ENCODE assay signal across 8 cellular contexts in the genomic region with DNA sequence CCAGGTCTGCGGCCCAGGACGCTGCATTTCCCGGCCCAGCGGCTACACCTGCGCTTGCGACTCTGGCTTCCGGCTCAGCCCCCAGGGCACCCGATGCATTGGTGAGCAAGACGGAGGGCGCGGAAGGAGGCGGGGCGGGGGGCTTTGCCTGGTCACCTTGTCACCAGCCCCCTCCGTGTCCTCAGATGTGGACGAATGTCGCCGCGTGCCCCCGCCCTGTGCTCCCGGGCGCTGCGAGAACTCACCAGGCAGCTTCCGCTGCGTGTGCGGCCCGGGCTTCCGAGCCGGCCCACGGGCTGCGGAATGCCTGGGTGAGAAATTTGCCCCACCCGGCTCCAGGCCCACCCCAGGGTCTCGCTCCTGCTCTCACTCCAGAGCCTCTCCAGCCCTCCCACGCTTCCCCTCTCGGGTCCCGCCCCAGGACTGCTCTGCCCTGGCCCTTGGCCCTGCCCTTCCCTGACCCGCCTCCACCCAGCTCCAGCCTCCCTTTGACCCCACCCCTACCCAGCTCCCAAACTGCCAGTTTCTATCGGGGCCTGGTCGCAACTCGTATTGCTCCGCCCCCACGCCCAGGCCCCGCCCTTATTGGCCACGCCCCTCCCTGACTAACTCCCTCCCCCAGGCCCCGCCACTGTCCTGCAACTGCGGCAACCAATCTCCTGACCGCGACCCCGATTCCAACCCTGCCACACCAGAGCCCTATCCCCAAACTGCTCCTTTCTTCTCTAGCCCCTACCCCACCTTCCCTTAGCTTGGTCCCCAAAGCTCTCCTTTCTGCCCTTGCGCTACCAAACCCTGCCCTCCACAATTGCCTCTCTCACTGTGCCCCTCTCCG. TPM values are rescaled to one million over a fixed set of nuclear protein-coding genes. Genes with fewer than 3 reads are reported as not detected.
DNase-seq lines count a peak whose midpoint lies in the region; TF ChIP-seq lines count a peak whose summit lies in the region.

No MANE protein-coding gene starts in this region.

- no peak overlapping the region for H3K23ac ChIP-seq in H9 (ENCODE audit: insufficient read length, low read depth, low read length)

- no peak overlapping the region for H2AK5ac ChIP-seq in H9 (ENCODE audit: insufficient read length, low read length)

- no peak overlapping the region for H2AFZ ChIP-seq in H9 (ENCODE audit: low read length)

- no peak overlapping the region for H4K91ac ChIP-seq in H9 (ENCODE audit: insufficient read length, low read depth, low read length)

- no peak overlapping the region for H2BK20ac ChIP-seq in H9 (ENCODE audit: low read depth, low read length, poor library complexity, severe bottlenecking)

- H3K9me3 ChIP-seq in ES-I3 (ENCODE audit: control insufficient read depth, insufficient read depth, low read length) (no peaks in the 10 kb centered on the region), H9 (ENCODE audit: control insufficient read depth, low read depth, low read length) (no peaks in the 10 kb centered on the region)

- H2BK5ac ChIP-seq in H9 (ENCODE audit: insufficient read length, low read length), result no peak overlapping the region

- H3K9ac ChIP-seq in ES-I3 (ENCODE audit: low read depth, low read length), result peak overlapping the region; percentile 60
- H3K9ac ChIP-seq in H9 (ENCODE audit: extremely low read depth, insufficient read length, low read length), result no peak overlapping the region

- H3K4me1 ChIP-seq in ES-I3 (ENCODE audit: insufficient read depth, low read length) (peaks cover 5% of the 10 kb centered on the region), H9 (ENCODE audit: insufficient read depth, low read length) (no peaks in the 10 kb centered on the region)

- peak overlapping the region; percentile 73 for H3K4me2 ChIP-seq in H9 (ENCODE audit: insufficient read depth, insufficient read length, low read length)

- no peak overlapping the region for H4K5ac ChIP-seq in H9 (ENCODE audit: insufficient read length, low read depth, low read length)

- H3K27me3 ChIP-seq in H9 (ENCODE audit: insufficient read depth, low read length), result peaks cover 8% of the 10 kb centered on the region; the same call in 1 of the 2 replicates

- H3K4me1 Mint-ChIP-seq in H9, result peaks cover 27 to 48% of the 10 kb centered on the region in 2 experiments

- no peak overlapping the region for H2BK12ac ChIP-seq in H9 (ENCODE audit: insufficient read length, low read depth, low read length)

- no peaks in the 10 kb centered on the region for H3K36me3 ChIP-seq in ES-I3 (ENCODE audit: insufficient read depth, low read length)

- 0 out of 7 replicates have a peak overlapping the region, but pooled peaks of 1 of the 3 experiments have one; percentile 19 for H3K27ac Mint-ChIP-seq in H9

- no peak overlapping the region for H2BK120ac ChIP-seq in H9 (ENCODE audit: low read depth, low read length, poor library complexity, severe bottlenecking)

- peaks cover 31% of the 10 kb centered on the region for H3K23me2 ChIP-seq in H9 (ENCODE audit: insufficient read length, low read depth, low read length, poor library complexity, severe bottlenecking)

- peaks cover 4% of the 10 kb centered on the region for H4K20me1 ChIP-seq in H9 (ENCODE audit: control insufficient read depth, insufficient read depth, insufficient read length)

- H3K4ac ChIP-seq in H9 (ENCODE audit: low read depth, low read length), result no peak overlapping the region

- WGBS in H9 (ENCODE audit: extremely low coverage, insufficient read length, low lambda C conversion rate), result no CpG with 5 or more reads among the region's 50 CpGs

- H3K14ac ChIP-seq in H9 (ENCODE audit: insufficient read depth, low read length), result no peak overlapping the region

- no peaks in the 10 kb centered on the region; a peak in 1 of 5 replicates for H3K9me3 Mint-ChIP-seq in H9

- H3K27me3 Mint-ChIP-seq in H9 (ENCODE audit: low read depth), result peaks cover 66% of the 10 kb centered on the region

- no peak overlapping the region for H3T11ph ChIP-seq in H9 (ENCODE audit: low read length)

- TF ChIP-seq CTCF in H9 (conservative IDR thresholded peaks at IDR 0.05), result no peak

- peaks cover 4 to 22% (median 11%) of the 10 kb centered on the region in 3 experiments; a peak in 5 of 7 replicates for H3K36me3 Mint-ChIP-seq in H9 (ENCODE audit: insufficient read depth in 1 of 3, low read depth in 3 of 3)

- no peak overlapping the region for H3K27ac ChIP-seq in H9 (ENCODE audit: insufficient read length, low read depth, low read length)

- no peak overlapping the region for H3K18ac ChIP-seq in H9 (ENCODE audit: insufficient read length, low read depth, low read length)

- no peak overlapping the region for H4K8ac ChIP-seq in H9 (replicated peaks; ENCODE audit: insufficient read length, low read depth, low read length)

- DNase-seq in H9 (peak; percentile 95), NCI-H2196 (lab: John Stamatoyannopoulos, UW; ENCODE audit: unreplicated experiment) (peak; percentile 93), ecto neural progenitor cell (ENCODE audit: low spot score) (peak; percentile 94), medulla oblongata (ENCODE audit: extremely low spot score) (peak; percentile 78), NCI-H128 (lab: John Stamatoyannopoulos, UW; ENCODE audit: unreplicated experiment) (no peak)
- peak; percentile 97 to 98 for DNase-seq in activated CD4-positive, alpha-beta T cell treated with anti-CD3 and anti-CD28 coated beads, Interleukin-2, amount 50 U/mL, for 48 hours
- peak; percentile 79 for DNase-seq in stimulated activated CD8-positive, alpha-beta memory T cell treated with anti-CD3 and anti-CD28 coated beads, Interleukin-15, amount 100 ng/mL, for 24 hours (ENCODE audit: low read depth)

- H3K79me2 ChIP-seq in H9 (ENCODE audit: insufficient read depth, low read length), result no peaks in the 10 kb centered on the region

- no peak overlapping the region for H3K56ac ChIP-seq in H9 (ENCODE audit: insufficient read length, low read depth, low read length)

- no peak overlapping the region for H2BK15ac ChIP-seq in H9 (ENCODE audit: low read depth, low read length)

- H3K79me1 ChIP-seq in H9 (ENCODE audit: insufficient read depth, low read depth, low read length, poor library complexity, severe bottlenecking), result no peaks in the 10 kb centered on the region

- peak overlapping the region; percentile 63 to 84 for H3K4me3 Mint-ChIP-seq in H9

RNA-seq across cellular contexts. Expression of a gene that starts 8.6 kb away (rescaled TPM):
- 115 and 129 TPM in 2 replicates for total RNA-seq in H9 (2021)

RNA-seq across cellular contexts. Expression of a gene that starts 33.1 kb away (rescaled TPM):
- 90.9 and 92.9 TPM in 2 replicates for total RNA-seq in H9 (2021)
